ENCODE assay signal across 8 cellular contexts in the genomic region with DNA sequence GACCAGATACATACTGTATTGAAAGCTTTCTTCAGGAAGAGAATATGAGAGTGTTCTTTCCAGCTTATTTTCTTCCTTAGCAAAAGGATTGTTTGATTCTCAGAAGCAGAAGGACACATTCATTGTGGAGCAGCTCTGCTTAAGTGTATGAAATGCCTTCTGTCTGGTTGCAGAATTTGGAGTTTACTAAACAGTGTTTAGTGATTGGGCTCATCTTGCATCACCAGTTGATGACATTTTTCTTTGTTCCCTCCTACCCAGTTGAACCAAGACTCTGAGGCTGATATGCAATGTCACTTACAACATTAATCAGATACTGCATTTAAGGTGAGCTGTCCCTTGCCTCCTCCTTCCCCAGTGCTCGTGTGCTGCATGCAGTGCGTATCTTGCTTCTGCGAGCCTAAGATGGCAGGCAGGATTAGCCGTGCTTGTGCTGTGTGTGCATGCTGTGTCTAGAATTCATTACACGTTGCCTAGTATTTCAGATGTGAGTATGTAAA. TPM values are rescaled to one million over a fixed set of nuclear protein-coding genes. Genes with fewer than 3 reads are reported as not detected.
A peak's percentile ranks its signal among the peaks of the same experiment; 100 is the strongest.
DNase-seq lines count a peak whose midpoint lies in the region; ATAC-seq and TF ChIP-seq lines count a peak whose summit lies in the region.

No MANE protein-coding gene starts in this region.

- intact Hi-C loops in Caco-2 (cut with micrococcal nuclease; ENCODE audit: unreplicated experiment) = no loop called here
- intact Hi-C loops in posterior vena cava (cut with DNase I) = no loop called here

- peaks cover 8% of the 10 kb centered on the region for H3K4me1 Mint-ChIP-seq in Caco-2 (ENCODE audit: low read depth, unreplicated experiment)

- H3K4me3 Mint-ChIP-seq in Caco-2 (ENCODE audit: unreplicated experiment) = no peak overlapping the region

- TF ChIP-seq CTCF in choroid plexus epithelial cell (conservative IDR thresholded peaks at IDR 0.05; ENCODE audit: low read depth, low read length) = no peak
- TF ChIP-seq CTCF in Caco-2 (IDR thresholded peaks at IDR 0.05; ENCODE audit: insufficient read depth in 1 of 2, low read depth in 1 of 2, low read length in 1 of 2, severe bottlenecking in 1 of 2, unreplicated experiment in 1 of 2) = no peak

- no peak overlapping the region for H3K27ac Mint-ChIP-seq in Caco-2 (ENCODE audit: unreplicated experiment)

- POLR2A ChIA-PET in Caco-2 (lab: Charles Lee) = no interaction called here

- no peaks in the 10 kb centered on the region for H3K9me3 Mint-ChIP-seq in Caco-2 (ENCODE audit: unreplicated experiment)

- peaks cover 36% of the 10 kb centered on the region for H3K36me3 Mint-ChIP-seq in Caco-2 (ENCODE audit: insufficient read depth, unreplicated experiment)

- no peaks in the 10 kb centered on the region for H3K36me3 ChIP-seq in Caco-2 (ENCODE audit: control insufficient read depth, insufficient read depth, low read length)

- peak; percentile 67 for DNase-seq in NCI-H1436 (lab: John Stamatoyannopoulos, UW)
- DNase-seq in choroid plexus epithelial cell (ENCODE audit: low read depth) = peak; percentile 70
- DNase-seq in retina = peak; percentile 67
- DNase-seq in hepatic stellate cell (ENCODE audit: low spot score) = no peak
- DNase-seq in Caco-2 = no peak
- no peak for DNase-seq in activated CD8-positive, alpha-beta memory T cell treated with anti-CD3 and anti-CD28 coated beads for 24 hours
- DNase-seq in posterior vena cava (ENCODE audit: low spot score) = no peak

- no TSS peak for BruUV-seq in Caco-2 (replicated peaks; lab: Mats Ljungman, UMichigan)

- peaks cover 5% of the 10 kb centered on the region; the same call in 1 of the 2 replicates for H3K4me1 ChIP-seq in Caco-2

- no peaks in the 10 kb centered on the region for H3K27me3 Mint-ChIP-seq in Caco-2 (ENCODE audit: insufficient read depth, unreplicated experiment)

- CTCF ChIA-PET in Caco-2 (lab: Charles Lee) = interaction anchor here (1.1 kb wide), 1 partner anchor 65 kb away, joined by 3 read pairs; no protein-coding TSS in a partner anchor

- H3K9me3 ChIP-seq in Caco-2 = no peaks in the 10 kb centered on the region

- H3K4me3 ChIP-seq in choroid plexus epithelial cell (ENCODE audit: low read depth, low read length) (peak overlapping the region; percentile 45), Caco-2 (ENCODE audit: low read depth, low read length) (no peak overlapping the region)

- ATAC-seq in GM18868 (IDR thresholded peaks at IDR 0.05; ENCODE audit: unreplicated experiment) = peak; percentile 37

- no peaks in the 10 kb centered on the region for H3K27me3 ChIP-seq in Caco-2 (replicated peaks; ENCODE audit: control insufficient read depth, insufficient read depth, low read length)

RNA-seq across cellular contexts. Expression of a gene that starts 18.4 kb away (rescaled TPM):
- total RNA-seq in Caco-2 (2022) (72.7 and 74.1 TPM in 2 replicates), posterior vena cava (100 to 1,000 TPM; 101 to 125 TPM)

Comparison
In these comparisons a context has a peak if more than half of its experiments do, and no peak if none do; other contexts are left out.
1. DNase-seq: peak in NCI-H1436 (single experiment), choroid plexus epithelial cell (single experiment) and retina (single experiment); none in hepatic stellate cell (single experiment), Caco-2 (0 of 2), activated CD8-positive, alpha-beta memory T cell treated with anti-CD3 and anti-CD28 coated beads for 24 hours (single experiment) and posterior vena cava (single experiment).